In genomic region chr5:39992617-39993203, GRCh38 we compare ENCODE assay signal across 26 cellular contexts.
DNase-seq lines count a peak whose midpoint lies in the region; FAIRE-seq and TF ChIP-seq lines count a peak whose summit lies in the region.
"Had no signal": no experiment of that assay in that cellular context is flagged by ENCODE, and none has a peak within 500 bp of the region (broad histone marks: within the 10 kb centered on the region; RNA-seq: fewer than 3 reads in every experiment).

No MANE protein-coding gene starts in this region.

- DNase-seq in DMS53 (lab: John Stamatoyannopoulos, UW) (peak; percentile 3), DMS53 treated with DMSO at 0.1 percent for 48 hours (lab: John Stamatoyannopoulos, UW; ENCODE audit: unreplicated experiment) (no peak), NOMO-1 treated with dmso at 0.1 percent for 144 hours (lab: John Stamatoyannopoulos, UW; ENCODE audit: unreplicated experiment) (peak; percentile 20), fibroblast of gingiva (ENCODE audit: low read depth) (peak; percentile 7), skeletal muscle cell (ENCODE audit: low read depth) (peak; percentile 14), SW480 (ENCODE audit: low spot score) (no peak), kidney (no peak)
- DNase-seq in stimulated activated naive CD4-positive, alpha-beta T cell treated with Interleukin-2 at 50 U/mL for 16 hours (lab: John Stamatoyannopoulos, UW): no peak
- DNase-seq: activated CD4-positive, alpha-beta T cell treated with anti-CD3 and anti-CD28 coated beads for 48 hours; activated CD8-positive, alpha-beta memory T cell treated with anti-CD3 and anti-CD28 coated beads, Interleukin-2, amount 10 ng/mL, durations not matched to agents 7 days and 5 days; activated naive CD8-positive, alpha-beta T cell treated with anti-CD3 and anti-CD28 coated beads for 36 hours; AML-193; CD8-positive, alpha-beta memory T cell; DMS153; erythroblast; kidney glomerular epithelial cell; mesenchymal stem cell; NCI-H1436 treated with DMSO at 0.1 percent for 48 hours; NCI-H526; occipital lobe; SHP77 treated with DMSO at 0.1 percent for 48 hours; spleen; stimulated activated CD4-positive, alpha-beta T cell treated with anti-CD3 and anti-CD28 coated beads, Interleukin-4, amount 100 ng/mL, for 4 hours; stimulated activated naive CD8-positive, alpha-beta T cell treated with anti-CD3 and anti-CD28 coated beads, Interleukin-15, amount 100 ng/mL, for 72 hours had no signal

- H3K9ac ChIP-seq in kidney (ENCODE audit: low read length in 2 of 2): no peak overlapping the region

- H3K27ac ChIP-seq in kidney (ENCODE audit: low read depth in 2 of 2, low read length in 2 of 2): no peak overlapping the region
- H3K27ac ChIP-seq: 22Rv1, spleen had no signal

- H3K4me3 ChIP-seq in skeletal muscle cell (ENCODE audit: low read depth, low read length) (no peak overlapping the region), kidney (ENCODE audit: low read length in 2 of 2) (no peak overlapping the region)
- H3K4me3 ChIP-seq: spleen had no signal

- intact Hi-C loops in kidney (cut with DNase I): no loop called here

- TF ChIP-seq CTCF in kidney (IDR thresholded peaks at IDR 0.05; ENCODE audit: borderline replicate concordance, extremely low read depth, insufficient read depth): no peak

- FAIRE-seq in kidney (lab: Jason Lieb, UNC): no peak
- FAIRE-seq: GM12892 had no signal

- no peaks in the 10 kb centered on the region for H3K9me3 ChIP-seq in kidney (ENCODE audit: control insufficient read depth in 1 of 2, low read length in 2 of 2)
- H3K9me3 ChIP-seq: spleen had no signal

- H3K36me3 ChIP-seq in kidney (ENCODE audit: control insufficient read depth in 1 of 2, insufficient read depth in 2 of 2, low read length in 2 of 2): no peaks in the 10 kb centered on the region
- H3K36me3 ChIP-seq: spleen had no signal

- H3K4me1 ChIP-seq in kidney (ENCODE audit: control insufficient read depth in 1 of 2, insufficient read depth in 1 of 2, low read depth in 1 of 2, low read length in 2 of 2): no peaks in the 10 kb centered on the region
- H3K4me1 ChIP-seq: spleen had no signal

Comparison
In these comparisons a context has a peak if more than half of its experiments do, and no peak if none do; other contexts are left out.
1. DNase-seq: peak in DMS53 (single experiment), NOMO-1 treated with dmso at 0.1 percent for 144 hours (single experiment), fibroblast of gingiva (single experiment) and skeletal muscle cell (single experiment); none in DMS53 treated with DMSO at 0.1 percent for 48 hours (single experiment), stimulated activated naive CD4-positive, alpha-beta T cell treated with Interleukin-2 at 50 U/mL for 16 hours (single experiment), SW480 (single experiment) and kidney (single experiment).